In genomic region chr2:109128048-109128465, GRCh38 we compare ENCODE assay signal across 1 cellular context.
TF ChIP-seq lines count a peak whose summit lies in the region.

No MANE protein-coding gene starts in this region.

TF ChIP-seq in HepG2, 621 proteins besides CTCF, POLR2A, EP300 and RAD21 (continued from another document and continues in another):
- TF ChIP-seq, protein P1, sequence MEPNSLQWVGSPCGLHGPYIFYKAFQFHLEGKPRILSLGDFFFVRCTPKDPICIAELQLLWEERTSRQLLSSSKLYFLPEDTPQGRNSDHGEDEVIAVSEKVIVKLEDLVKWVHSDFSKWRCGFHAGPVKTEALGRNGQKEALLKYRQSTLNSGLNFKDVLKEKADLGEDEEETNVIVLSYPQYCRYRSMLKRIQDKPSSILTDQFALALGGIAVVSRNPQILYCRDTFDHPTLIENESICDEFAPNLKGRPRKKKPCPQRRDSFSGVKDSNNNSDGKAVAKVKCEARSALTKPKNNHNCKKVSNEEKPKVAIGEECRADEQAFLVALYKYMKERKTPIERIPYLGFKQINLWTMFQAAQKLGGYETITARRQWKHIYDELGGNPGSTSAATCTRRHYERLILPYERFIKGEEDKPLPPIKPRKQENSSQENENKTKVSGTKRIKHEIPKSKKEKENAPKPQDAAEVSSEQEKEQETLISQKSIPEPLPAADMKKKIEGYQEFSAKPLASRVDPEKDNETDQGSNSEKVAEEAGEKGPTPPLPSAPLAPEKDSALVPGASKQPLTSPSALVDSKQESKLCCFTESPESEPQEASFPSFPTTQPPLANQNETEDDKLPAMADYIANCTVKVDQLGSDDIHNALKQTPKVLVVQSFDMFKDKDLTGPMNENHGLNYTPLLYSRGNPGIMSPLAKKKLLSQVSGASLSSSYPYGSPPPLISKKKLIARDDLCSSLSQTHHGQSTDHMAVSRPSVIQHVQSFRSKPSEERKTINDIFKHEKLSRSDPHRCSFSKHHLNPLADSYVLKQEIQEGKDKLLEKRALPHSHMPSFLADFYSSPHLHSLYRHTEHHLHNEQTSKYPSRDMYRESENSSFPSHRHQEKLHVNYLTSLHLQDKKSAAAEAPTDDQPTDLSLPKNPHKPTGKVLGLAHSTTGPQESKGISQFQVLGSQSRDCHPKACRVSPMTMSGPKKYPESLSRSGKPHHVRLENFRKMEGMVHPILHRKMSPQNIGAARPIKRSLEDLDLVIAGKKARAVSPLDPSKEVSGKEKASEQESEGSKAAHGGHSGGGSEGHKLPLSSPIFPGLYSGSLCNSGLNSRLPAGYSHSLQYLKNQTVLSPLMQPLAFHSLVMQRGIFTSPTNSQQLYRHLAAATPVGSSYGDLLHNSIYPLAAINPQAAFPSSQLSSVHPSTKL (CRISPR knock-in tag; IDR thresholded peaks at IDR 0.05) = peak; percentile 43; the same call in 1 of the 2 replicates
- TF ChIP-seq TSC22D2 (CRISPR knock-in tag; IDR thresholded peaks at IDR 0.05; ENCODE audit: borderline replicate concordance) (peak; percentile 47; the same call in 1 of the 2 replicates), ZIK1 (CRISPR knock-in tag; IDR thresholded peaks at IDR 0.05; ENCODE audit: borderline replicate concordance, low read depth) (no peak), TBX2 (CRISPR knock-in tag; IDR thresholded peaks at IDR 0.05; ENCODE audit: borderline replicate concordance) (0 out of 2 replicates have a peak, but pooled peaks have one; percentile 19), HNRNPLL (IDR thresholded peaks at IDR 0.05; ENCODE audit: low read depth, low read length, poor library complexity, severe bottlenecking) (peak; percentile 28), XRCC5 (optimal IDR thresholded peaks at IDR 0.05; ENCODE audit: low read length) (peak; percentile 76), ZNF619 (CRISPR knock-in tag; IDR thresholded peaks at IDR 0.05) (no peak), ZNF282 (IDR thresholded peaks at IDR 0.05; ENCODE audit: partially characterized antibody) (no peak), ZNF772 (CRISPR knock-in tag; IDR thresholded peaks at IDR 0.05) (peak; percentile 40; the same call in 1 of the 2 replicates), ZNF687 (CRISPR knock-in tag; IDR thresholded peaks at IDR 0.05) (peak; percentile 43; the same call in 1 of the 2 replicates), HOXD1 (CRISPR knock-in tag; IDR thresholded peaks at IDR 0.05) (peak; percentile 73; the same call in 1 of the 2 replicates), ZMYM3 (CRISPR knock-in tag; IDR thresholded peaks at IDR 0.05) (peak; percentile 40; the same call in 1 of the 2 replicates), ZNF383 (CRISPR knock-in tag; IDR thresholded peaks at IDR 0.05; ENCODE audit: borderline replicate concordance) (0 out of 2 replicates have a peak, but pooled peaks have one; percentile 30), ZNF574 (CRISPR knock-in tag; IDR thresholded peaks at IDR 0.05) (peak; percentile 73), ARID4A (CRISPR knock-in tag; IDR thresholded peaks at IDR 0.05; ENCODE audit: borderline replicate concordance) (peak; percentile 50; the same call in 1 of the 2 replicates), ZNF770 (CRISPR knock-in tag; IDR thresholded peaks at IDR 0.05) (0 out of 2 replicates have a peak, but pooled peaks have one; percentile 21), ZNF703 (CRISPR knock-in tag; IDR thresholded peaks at IDR 0.05; ENCODE audit: borderline replicate concordance) (no peak), ZNF572 (CRISPR knock-in tag; IDR thresholded peaks at IDR 0.05) (peak; percentile 46; the same call in 1 of the 2 replicates), ZNF777 (CRISPR knock-in tag; IDR thresholded peaks at IDR 0.05) (peak; percentile 68), ZMYM4 (CRISPR knock-in tag; IDR thresholded peaks at IDR 0.05) (peak; percentile 47; the same call in 1 of the 2 replicates), NFE2L2 (IDR thresholded peaks at IDR 0.05; ENCODE audit: low read length) (no peak), TAF15 (IDR thresholded peaks at IDR 0.05; ENCODE audit: low read depth, low read length, poor library complexity, severe bottlenecking) (peak; percentile 37), ZNF629 (CRISPR knock-in tag; conservative IDR thresholded peaks at IDR 0.05) (no peak), ZFX (CRISPR knock-in tag; IDR thresholded peaks at IDR 0.05; ENCODE audit: low read depth) (peak; percentile 26; the same call in 1 of the 2 replicates)
- TF ChIP-seq, protein P2, sequence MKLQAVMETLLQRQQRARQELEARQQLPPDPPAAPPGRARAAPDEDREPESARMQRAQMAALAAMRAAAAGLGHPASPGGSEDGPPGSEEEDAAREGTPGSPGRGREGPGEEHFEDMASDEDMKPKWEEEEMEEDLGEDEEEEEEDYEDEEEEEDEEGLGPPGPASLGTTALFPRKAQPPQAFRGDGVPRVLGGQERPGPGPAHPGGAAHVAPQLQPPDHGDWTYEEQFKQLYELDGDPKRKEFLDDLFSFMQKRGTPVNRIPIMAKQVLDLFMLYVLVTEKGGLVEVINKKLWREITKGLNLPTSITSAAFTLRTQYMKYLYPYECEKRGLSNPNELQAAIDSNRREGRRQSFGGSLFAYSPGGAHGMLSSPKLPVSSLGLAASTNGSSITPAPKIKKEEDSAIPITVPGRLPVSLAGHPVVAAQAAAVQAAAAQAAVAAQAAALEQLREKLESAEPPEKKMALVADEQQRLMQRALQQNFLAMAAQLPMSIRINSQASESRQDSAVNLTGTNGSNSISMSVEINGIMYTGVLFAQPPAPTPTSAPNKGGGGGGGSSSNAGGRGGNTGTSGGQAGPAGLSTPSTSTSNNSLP (IDR thresholded peaks at IDR 0.05; ENCODE audit: low read depth, low read length) = no peak
- TF ChIP-seq, protein P3, sequence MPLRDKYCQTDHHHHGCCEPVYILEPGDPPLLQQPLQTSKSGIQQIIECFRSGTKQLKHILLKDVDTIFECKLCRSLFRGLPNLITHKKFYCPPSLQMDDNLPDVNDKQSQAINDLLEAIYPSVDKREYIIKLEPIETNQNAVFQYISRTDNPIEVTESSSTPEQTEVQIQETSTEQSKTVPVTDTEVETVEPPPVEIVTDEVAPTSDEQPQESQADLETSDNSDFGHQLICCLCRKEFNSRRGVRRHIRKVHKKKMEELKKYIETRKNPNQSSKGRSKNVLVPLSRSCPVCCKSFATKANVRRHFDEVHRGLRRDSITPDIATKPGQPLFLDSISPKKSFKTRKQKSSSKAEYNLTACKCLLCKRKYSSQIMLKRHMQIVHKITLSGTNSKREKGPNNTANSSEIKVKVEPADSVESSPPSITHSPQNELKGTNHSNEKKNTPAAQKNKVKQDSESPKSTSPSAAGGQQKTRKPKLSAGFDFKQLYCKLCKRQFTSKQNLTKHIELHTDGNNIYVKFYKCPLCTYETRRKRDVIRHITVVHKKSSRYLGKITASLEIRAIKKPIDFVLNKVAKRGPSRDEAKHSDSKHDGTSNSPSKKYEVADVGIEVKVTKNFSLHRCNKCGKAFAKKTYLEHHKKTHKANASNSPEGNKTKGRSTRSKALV (CRISPR knock-in tag; IDR thresholded peaks at IDR 0.05) = peak; percentile 84; the same call in 1 of the 2 replicates
- TF ChIP-seq, protein P4, sequence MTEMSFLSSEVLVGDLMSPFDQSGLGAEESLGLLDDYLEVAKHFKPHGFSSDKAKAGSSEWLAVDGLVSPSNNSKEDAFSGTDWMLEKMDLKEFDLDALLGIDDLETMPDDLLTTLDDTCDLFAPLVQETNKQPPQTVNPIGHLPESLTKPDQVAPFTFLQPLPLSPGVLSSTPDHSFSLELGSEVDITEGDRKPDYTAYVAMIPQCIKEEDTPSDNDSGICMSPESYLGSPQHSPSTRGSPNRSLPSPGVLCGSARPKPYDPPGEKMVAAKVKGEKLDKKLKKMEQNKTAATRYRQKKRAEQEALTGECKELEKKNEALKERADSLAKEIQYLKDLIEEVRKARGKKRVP (CRISPR knock-in tag; IDR thresholded peaks at IDR 0.05) = 0 out of 4 replicates have a peak, but pooled peaks of 1 of the 2 experiments have one; percentile 37
- TF ChIP-seq, protein P5, sequence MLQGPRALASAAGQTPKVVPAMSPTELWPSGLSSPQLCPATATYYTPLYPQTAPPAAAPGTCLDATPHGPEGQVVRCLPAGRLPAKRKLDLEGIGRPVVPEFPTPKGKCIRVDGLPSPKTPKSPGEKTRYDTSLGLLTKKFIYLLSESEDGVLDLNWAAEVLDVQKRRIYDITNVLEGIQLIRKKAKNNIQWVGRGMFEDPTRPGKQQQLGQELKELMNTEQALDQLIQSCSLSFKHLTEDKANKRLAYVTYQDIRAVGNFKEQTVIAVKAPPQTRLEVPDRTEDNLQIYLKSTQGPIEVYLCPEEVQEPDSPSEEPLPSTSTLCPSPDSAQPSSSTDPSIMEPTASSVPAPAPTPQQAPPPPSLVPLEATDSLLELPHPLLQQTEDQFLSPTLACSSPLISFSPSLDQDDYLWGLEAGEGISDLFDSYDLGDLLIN (CRISPR knock-in tag; IDR thresholded peaks at IDR 0.05; ENCODE audit: borderline replicate concordance) = 0 out of 2 replicates have a peak, but pooled peaks have one; percentile 60
